In genomic region chr9:79801459-79801858, GRCh38 we compare ENCODE assay signal across 26 cellular contexts.
"Had no signal": no experiment of that assay in that cellular context is flagged by ENCODE, and none has a peak within 500 bp of the region (broad histone marks: within the 10 kb centered on the region; RNA-seq: fewer than 3 reads in every experiment).

No MANE protein-coding gene starts in this region.

- H3K27ac ChIP-seq: adrenal gland, cardiac muscle cell, coronary artery, left ventricle myocardium inferior, suprapubic skin, tibial artery had no signal

- H3K4me1 ChIP-seq: adrenal gland, suprapubic skin had no signal

- H3K36me3 ChIP-seq: adrenal gland, cardiac muscle cell, left ventricle myocardium inferior, suprapubic skin, tibial artery had no signal

- H3K27me3 ChIP-seq: adrenal gland, cardiac muscle cell, suprapubic skin, tibial artery had no signal

- ATAC-seq: activated CD8-positive, alpha-beta T cell treated with anti-CD3 and anti-CD28 coated beads for 36 hours; esophagus mucosa; mucosa of descending colon; sciatic nerve; stimulated activated naive B cell treated with anti-CD40 and anti-IgM and Interleukin-4, amounts not matched to agents 10 μg/mL and 1 μg/mL and 100 μg/mL, for 72 hours; T-cell had no signal

- H3K9me3 ChIP-seq: adrenal gland, left ventricle myocardium inferior, mucosa of descending colon, suprapubic skin, tibial artery had no signal

- DNase-seq: activated B cell treated with CpG ODN at 0.5 μM for 24 hours; activated CD4-positive, alpha-beta T cell treated with anti-CD3 and anti-CD28 coated beads, Interleukin-2, amount 50 U/mL, for 1 hour; activated CD8-positive, alpha-beta T cell treated with anti-CD3 and anti-CD28 coated beads for 36 hours; activated naive CD4-positive, alpha-beta T cell treated with anti-CD3 and anti-CD28 coated beads for 36 hours; activated naive CD8-positive, alpha-beta T cell treated with anti-CD3 and anti-CD28 coated beads for 36 hours; activated T-cell treated with anti-CD3 and anti-CD28 coated beads, Interleukin-2, amount 50 U/mL, for 48 hours; adrenal gland; aorta; foreskin melanocyte; left ventricle myocardium inferior; mucosa of descending colon; posterior cingulate gyrus; small intestine; stimulated activated CD4-positive, alpha-beta T cell treated with anti-CD3 and anti-CD28 coated beads, Interleukin-1b, Interleukin-23, amount 100 ng/mL, for 48 hours; stimulated activated CD4-positive, alpha-beta T cell treated with anti-CD3 and anti-CD28 coated beads, Interleukin-4, amount 100 ng/mL, for 4 hours; stimulated activated CD8-positive, alpha-beta memory T cell treated with anti-CD3 and anti-CD28 coated beads, Interleukin-4, amount 100 ng/mL, for 48 hours; stimulated activated naive B cell treated with anti-CD40 and anti-IgM and Interleukin-4, amounts not matched to agents 10 μg/mL and 1 μg/mL and 100 μg/mL, for 72 hours; T-cell; tibial artery had no signal

- H3K4me3 ChIP-seq: adrenal gland, cardiac muscle cell, coronary artery, left ventricle myocardium inferior, lung, mucosa of descending colon, suprapubic skin, tibial artery had no signal

- FAIRE-seq: islet of Langerhans, small intestine had no signal
